Comparison of ENCODE assay signal across 9 cellular contexts in the genomic region with DNA sequence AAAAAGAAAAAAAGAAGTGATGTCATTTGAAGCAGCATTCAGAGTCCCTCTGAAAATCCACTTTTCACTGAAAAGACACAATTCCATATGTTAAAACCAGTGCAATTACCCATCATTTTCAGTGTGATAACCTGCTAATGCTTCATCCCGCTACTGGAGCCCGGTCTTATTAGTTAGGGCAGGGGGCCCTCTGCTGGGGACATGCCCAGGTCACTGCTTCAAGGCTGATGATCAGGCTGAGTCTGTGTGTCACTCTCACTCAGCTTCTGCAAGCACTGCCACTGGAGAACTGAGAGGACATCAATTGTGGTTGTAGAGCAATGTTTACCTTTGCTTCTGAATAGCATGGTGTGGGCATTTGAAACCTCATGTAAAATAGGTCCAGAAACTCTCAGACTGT. TPM values are rescaled to one million over a fixed set of nuclear protein-coding genes. Genes with fewer than 3 reads are reported as not detected.
DNase-seq lines count a peak whose midpoint lies in the region; ATAC-seq, FAIRE-seq and TF ChIP-seq lines count a peak whose summit lies in the region.
"Had no signal": no experiment of that assay in that cellular context is flagged by ENCODE, and none has a peak within 500 bp of the region (broad histone marks: within the 10 kb centered on the region; RNA-seq: fewer than 3 reads in every experiment).

No MANE protein-coding gene starts in this region.

- no peak overlapping the region for H3K23ac ChIP-seq in H1 (ENCODE audit: insufficient read length)

- H4K8ac ChIP-seq in H1 (ENCODE audit: extremely low read depth, insufficient read depth, low read length): no peak overlapping the region

- H3K36me3 ChIP-seq in H1 (ENCODE audit: control insufficient read depth in 2 of 4, insufficient read depth in 4 of 4, low read length in 3 of 4): no peaks in the 10 kb centered on the region

- intact Hi-C loops in posterior cingulate gyrus (cut with DNase I): loop anchor here (2.0 kb wide), 1 partner anchor 963 kb away; no protein-coding TSS in a partner anchor

- no peaks in the 10 kb centered on the region for H3K4me1 ChIP-seq in H1 (replicated peaks in 1 of 4; ENCODE audit: control insufficient read depth in 3 of 4, insufficient read depth in 4 of 4, low read length in 3 of 4)

- WGBS in H1 (ENCODE audit: extremely low coverage in 1 of 2, insufficient coverage in 1 of 2, insufficient read length in 1 of 2, insufficient replicate concordance in 2 of 2, low coverage in 1 of 2, low lambda C conversion rate in 2 of 2, missing lambda C conversion rate in 1 of 2), 2 experiments: 20% methylated on average over 2 of the region's 2 CpGs; no CpG with 5 or more reads in 1 of the 2 experiments

- H3K79me2 ChIP-seq in H1 (ENCODE audit: control insufficient read depth in 1 of 2, insufficient read depth in 2 of 2, low read length in 2 of 2): no peaks in the 10 kb centered on the region

- no peak overlapping the region for H2BK15ac ChIP-seq in H1 (ENCODE audit: low read length)

- TF ChIP-seq EP300 in H1 (IDR thresholded peaks at IDR 0.05; ENCODE audit: borderline replicate concordance in 1 of 2, low read depth in 2 of 2, low read length in 2 of 2): no peak

- ATAC-seq in HG03025 (IDR thresholded peaks at IDR 0.05; ENCODE audit: low FRiP score, unreplicated experiment): no peak

- no peak overlapping the region for H3K18ac ChIP-seq in H1 (ENCODE audit: extremely low read depth, low read length)

- no peak overlapping the region for H2BK5ac ChIP-seq in H1 (ENCODE audit: low read depth, low read length)

- H4K91ac ChIP-seq in H1 (replicated peaks; ENCODE audit: insufficient read length, low read length): no peak overlapping the region

- no peak overlapping the region for H3K56ac ChIP-seq in H1 (replicated peaks; ENCODE audit: insufficient read length, low read depth, low read length)

- peak; percentile 50 for DNase-seq in ELR (ENCODE audit: low read depth)
- DNase-seq in GM20000 (ENCODE audit: low spot score): peak; percentile 22
- peak; percentile 50 for DNase-seq in KBM-7
- DNase-seq in SK-N-DZ (ENCODE audit: low spot score): peak; percentile 69
- DNase-seq in H1 (ENCODE audit: low read depth in 1 of 2, low spot score in 2 of 2): peak; percentile 23 to 79
- DNase-seq in posterior cingulate gyrus: peak in 7 of 10 donors; percentile 13 to 84 (median 43)
- DNase-seq in kidney glomerular epithelial cell (lab: John Stamatoyannopoulos, UW): no peak

- no peak overlapping the region for H3K4me2 ChIP-seq in H1 (ENCODE audit: insufficient read depth in 1 of 2, low read depth in 2 of 2, low read length in 2 of 2)

- H3K27ac ChIP-seq in H1 (ENCODE audit: low read depth, low read length): no peak overlapping the region

- no peak overlapping the region for H4K5ac ChIP-seq in H1 (ENCODE audit: insufficient read length, low read depth, low read length)

- no peaks in the 10 kb centered on the region for H3K27me3 ChIP-seq in H1 (replicated peaks in 1 of 4; ENCODE audit: control insufficient read depth in 3 of 4, extremely low read depth in 1 of 4, insufficient read depth in 3 of 4, low read length in 3 of 4)

- no peaks in the 10 kb centered on the region for H4K20me1 ChIP-seq in H1 (replicated peaks in 1 of 2; ENCODE audit: control insufficient read depth in 1 of 2, insufficient read depth in 2 of 2, low read length in 2 of 2)

- no peak overlapping the region for H3K14ac ChIP-seq in H1 (ENCODE audit: insufficient read length)

- peak; percentile 92 to 95 for TF ChIP-seq RAD21 in H1 (IDR thresholded peaks at IDR 0.05 in 1 of 2, conservative IDR thresholded peaks at IDR 0.05 in 1 of 2; ENCODE audit: low read depth in 2 of 2, low read length in 2 of 2)

- H3K9ac ChIP-seq in H1 (replicated peaks in 1 of 4; ENCODE audit: extremely low read depth in 1 of 4, low read depth in 3 of 4, low read length in 3 of 4): no peak overlapping the region

- H2BK20ac ChIP-seq in H1 (ENCODE audit: low read length): no peak overlapping the region

- no peak for TF ChIP-seq POLR2A in H1 (IDR thresholded peaks at IDR 0.05; ENCODE audit: control extremely low read depth in 1 of 2, low read depth in 2 of 2, low read length in 2 of 2)

- H2AFZ ChIP-seq in H1 (ENCODE audit: low read length): no peak overlapping the region

- CTCF ChIA-PET in H1 (lab: Charles Lee; ENCODE audit: partially characterized antibody): interaction anchor here (0.6 to 4.9 kb wide), 33 partner anchors 8 to 1183 kb away, joined by 3 to 48 read pairs (median 4); no protein-coding TSS in a partner anchor

- H3K9me3 ChIP-seq in H1 (ENCODE audit: insufficient read depth in 2 of 2, low read depth in 1 of 2, low read length in 1 of 2): no peaks in the 10 kb centered on the region; a peak in 1 of 4 replicates

- peak; percentile 27 for TF ChIP-seq CTCF in GM20000 (IDR thresholded peaks at IDR 0.05; ENCODE audit: extremely low read depth, missing control alignments)
- peak; percentile 75 to 86 (median 76) for TF ChIP-seq CTCF in H1 (IDR thresholded peaks at IDR 0.05; ENCODE audit: control extremely low read depth in 1 of 3, insufficient read depth in 1 of 3, low read depth in 1 of 3, low read length in 3 of 3)

- peak; percentile 86 for FAIRE-seq in H1 (lab: Jason Lieb, UNC)

- no peak overlapping the region for H2BK12ac ChIP-seq in H1 (ENCODE audit: low read depth, low read length)

- in situ Hi-C loops in KBM-7 (cut with MboI; ENCODE audit: low pct_unique_long_range_greater_than_20kb, low sequenced_read_pairs): no loop called here

- no peaks in the 10 kb centered on the region for H3K79me1 ChIP-seq in H1 (ENCODE audit: low read depth, low read length)

- H3K23me2 ChIP-seq in H1 (ENCODE audit: low read depth, low read length): no peaks in the 10 kb centered on the region

- H3K4me3 ChIP-seq in H1 (ENCODE audit: extremely low read depth in 1 of 4, insufficient read depth in 2 of 4, low read depth in 3 of 4, low read length in 4 of 4): no peak overlapping the region

- POLR2A ChIA-PET in H1 (lab: Charles Lee; ENCODE audit: partially characterized antibody): no interaction called here

- H2AK5ac ChIP-seq in H1 (ENCODE audit: low read depth, low read length): no peak overlapping the region

- no peak overlapping the region for H3K4ac ChIP-seq in H1 (replicated peaks; ENCODE audit: insufficient read length, low read depth, low read length)

- H2BK120ac ChIP-seq in H1 (replicated peaks; ENCODE audit: low read depth, low read length): no peak overlapping the region

TF ChIP-seq in H1, 55 proteins besides CTCF, POLR2A, EP300 and RAD21:
- TF ChIP-seq, protein P1, sequence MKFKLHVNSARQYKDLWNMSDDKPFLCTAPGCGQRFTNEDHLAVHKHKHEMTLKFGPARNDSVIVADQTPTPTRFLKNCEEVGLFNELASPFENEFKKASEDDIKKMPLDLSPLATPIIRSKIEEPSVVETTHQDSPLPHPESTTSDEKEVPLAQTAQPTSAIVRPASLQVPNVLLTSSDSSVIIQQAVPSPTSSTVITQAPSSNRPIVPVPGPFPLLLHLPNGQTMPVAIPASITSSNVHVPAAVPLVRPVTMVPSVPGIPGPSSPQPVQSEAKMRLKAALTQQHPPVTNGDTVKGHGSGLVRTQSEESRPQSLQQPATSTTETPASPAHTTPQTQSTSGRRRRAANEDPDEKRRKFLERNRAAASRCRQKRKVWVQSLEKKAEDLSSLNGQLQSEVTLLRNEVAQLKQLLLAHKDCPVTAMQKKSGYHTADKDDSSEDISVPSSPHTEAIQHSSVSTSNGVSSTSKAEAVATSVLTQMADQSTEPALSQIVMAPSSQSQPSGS (IDR thresholded peaks at IDR 0.05; ENCODE audit: low read length): no peak
- TF ChIP-seq RBBP5 (IDR thresholded peaks at IDR 0.05; ENCODE audit: borderline replicate concordance, low read depth, low read length) (no peak), CHD2 (IDR thresholded peaks at IDR 0.05; ENCODE audit: low read length) (no peak), SP4 (IDR thresholded peaks at IDR 0.05; ENCODE audit: low read length) (no peak), SIN3A (conservative IDR thresholded peaks at IDR 0.05 in 1 of 2, IDR thresholded peaks at IDR 0.05 in 1 of 2; ENCODE audit: low read depth in 1 of 2, low read length in 2 of 2) (no peak), HDAC2 (IDR thresholded peaks at IDR 0.05; ENCODE audit: borderline replicate concordance in 1 of 2, low read depth in 2 of 2, low read length in 2 of 2) (no peak), CBX8 (IDR thresholded peaks at IDR 0.05; ENCODE audit: borderline replicate concordance, low read depth, low read length) (no peak), SUZ12 (IDR thresholded peaks at IDR 0.05; ENCODE audit: low read length) (no peak), SRF (IDR thresholded peaks at IDR 0.05; ENCODE audit: low read depth, low read length) (no peak), CREB1 (IDR thresholded peaks at IDR 0.05) (no peak), POU5F1 (IDR thresholded peaks at IDR 0.05; ENCODE audit: low read depth, low read length) (no peak), ZNF274 (IDR thresholded peaks at IDR 0.05; ENCODE audit: borderline replicate concordance, extremely low read depth, low read length) (no peak), YY1 (IDR thresholded peaks at IDR 0.05; ENCODE audit: low read depth, low read length) (no peak), CTBP2 (IDR thresholded peaks at IDR 0.05; ENCODE audit: borderline replicate concordance, insufficient read depth, insufficient read length, low read length) (no peak), BCL11A (IDR thresholded peaks at IDR 0.05; ENCODE audit: low read depth in 2 of 2, low read length in 2 of 2) (no peak), PHF8 (conservative IDR thresholded peaks at IDR 0.05; ENCODE audit: low read depth, low read length) (no peak), NANOG (IDR thresholded peaks at IDR 0.05; ENCODE audit: insufficient read depth, low read depth, low read length, poor library complexity, severe bottlenecking) (no peak), SIX5 (IDR thresholded peaks at IDR 0.05; ENCODE audit: low read depth, low read length) (no peak), NRF1 (IDR thresholded peaks at IDR 0.05; ENCODE audit: low read depth, low read length) (no peak)

RNA-seq across cellular contexts. Expression of a gene that starts 49.1 kb away (rescaled TPM):
- not detected in 2 replicates for polyA plus RNA-seq in SK-N-DZ (2014; cell fraction: cytosol; rRNA removed)
- not detected in 2 replicates for polyA plus RNA-seq in SK-N-DZ (2014; cell fraction: nucleus; rRNA removed)
- total RNA-seq in H1 (2021; fragmentation: NEBNext Ultra II Directional; extraction: Animal tissue kit (Norgen Biotek cat#: 25700)): 5.6 and 6.9 TPM in 2 replicates
- 1.8 and 1.9 TPM in 2 replicates for polyA plus RNA-seq in H1 (2011; rRNA removed)
- polyA plus RNA-seq in H1 (2011; cell fraction: cytosol; rRNA removed): 1.8 TPM
- 1.3 TPM for polyA plus RNA-seq in H1 (2011; cell fraction: nucleus; rRNA removed)
- 2.5 to 4.3 TPM (median 3.2 TPM) in 4 replicates for polyA plus RNA-seq in H1 (2012, experiment 1 of 2)
- 1.4 TPM for polyA plus RNA-seq in H1 (2012, experiment 2 of 2)
- 1.9 TPM for polyA plus RNA-seq in H1 (2013, experiment 1 of 2)
- polyA plus RNA-seq in H1 (2013, experiment 2 of 2): 2.3 TPM
- 4.6 and 5.4 TPM in 2 replicates for polyA minus RNA-seq in H1 (2011; rRNA and poly(A)+ RNA removed)
- polyA minus RNA-seq in H1 (2011; cell fraction: cytosol; rRNA and poly(A)+ RNA removed): 2.2 TPM
- polyA minus RNA-seq in H1 (2011; cell fraction: nucleus; rRNA and poly(A)+ RNA removed): 2.5 TPM
- total RNA-seq: mononuclear cell had no signal
